Comparison of ENCODE assay signal across 8 cellular contexts in the genomic region with DNA sequence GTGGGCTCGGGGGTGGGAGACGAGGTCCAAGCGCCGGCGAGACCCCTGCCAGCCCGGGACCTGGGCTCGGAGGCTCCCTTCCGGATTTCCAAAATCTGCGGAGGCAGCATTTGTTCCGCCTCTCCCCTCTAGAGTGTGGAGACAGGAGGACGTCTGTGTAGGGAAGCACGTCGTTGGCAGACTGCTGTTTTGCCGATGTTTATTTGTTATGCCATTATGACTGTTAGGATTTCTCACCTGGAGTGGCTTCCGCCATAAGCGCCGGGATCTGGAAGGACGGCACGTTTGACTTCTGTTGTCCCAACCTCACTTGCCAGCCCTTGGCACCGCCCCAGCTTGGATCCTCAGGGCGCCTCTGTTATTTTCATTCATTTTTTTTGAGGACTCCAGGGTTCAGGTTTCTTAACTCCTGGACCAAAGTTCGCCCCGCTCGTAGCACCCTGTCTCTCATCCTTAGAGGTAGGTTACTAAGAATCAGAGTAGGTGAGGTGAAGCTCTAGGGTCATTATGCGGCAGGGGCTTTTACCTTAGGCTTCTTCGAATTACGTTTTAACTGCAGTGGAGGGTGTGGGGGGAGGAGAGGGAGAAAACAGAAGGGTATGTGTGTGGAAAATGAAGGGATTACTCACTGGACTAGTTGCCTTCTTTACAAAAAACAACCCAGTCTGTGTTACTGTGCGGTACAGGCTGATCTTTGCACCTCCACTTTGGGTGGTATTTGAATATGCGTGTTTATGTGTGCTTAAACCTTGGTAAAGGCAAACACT. TPM values are rescaled to one million over a fixed set of nuclear protein-coding genes. Genes with fewer than 3 reads are reported as not detected.
DNase-seq lines count a peak whose midpoint lies in the region; ATAC-seq and TF ChIP-seq lines count a peak whose summit lies in the region.

No MANE protein-coding gene starts in this region.

- peaks cover 5% of the 10 kb centered on the region for H3K27me3 Mint-ChIP-seq in neural progenitor cell (ENCODE audit: insufficient read depth, low read depth)

- peaks cover 3% of the 10 kb centered on the region for H3K79me2 ChIP-seq in neural progenitor cell (ENCODE audit: low read depth)

- peak overlapping the region; percentile 96 for H2AFZ ChIP-seq in neural progenitor cell (replicated peaks)

- peak overlapping the region in 6 of 11 experiments; percentile 49 to 84 (median 77); a peak in 12 of 22 replicates for H3K27ac ChIP-seq in BLaER1 treated with 17β-estradiol and CSF1 and Interleukin-3, amounts not matched to agents 10 nM and 100 nM
- H3K27ac ChIP-seq in WERI-Rb-1 (no peak overlapping the region), neural progenitor cell (no peak overlapping the region)

- H3K4me3 Mint-ChIP-seq in neural progenitor cell = peak overlapping the region; percentile 92

- DNase-seq in MG63 (peak; percentile 40), WERI-Rb-1 (peak; percentile 16), fibroblast of mammary gland (ENCODE audit: low read depth) (peak; percentile 55), neural progenitor cell (ENCODE audit: low spot score) (no peak), NCI-H1436 treated with DMSO at 0.1 percent for 48 hours (lab: John Stamatoyannopoulos, UW) (no peak)

- peak overlapping the region; percentile 44 to 94 (median 67); a peak in 21 of 22 replicates for H3K9ac ChIP-seq in BLaER1 treated with 17β-estradiol and CSF1 and Interleukin-3, amounts not matched to agents 10 nM and 100 nM
- no peak overlapping the region for H3K9ac ChIP-seq in neural progenitor cell

- no peak for TF ChIP-seq CTCF in WERI-Rb-1 (IDR thresholded peaks at IDR 0.05; ENCODE audit: low read depth, low read length)
- TF ChIP-seq CTCF in fibroblast of mammary gland (conservative IDR thresholded peaks at IDR 0.05; ENCODE audit: control insufficient read depth, insufficient read depth, low read depth, low read length) = no peak
- no peak for TF ChIP-seq CTCF in neural progenitor cell (IDR thresholded peaks at IDR 0.05)

- peak overlapping the region; percentile 37 for H3K27ac Mint-ChIP-seq in neural progenitor cell

- ATAC-seq in GM18909 (IDR thresholded peaks at IDR 0.05; ENCODE audit: poor library complexity, unreplicated experiment) (peak; percentile 20), GM18873 (IDR thresholded peaks at IDR 0.05; ENCODE audit: low FRiP score, unreplicated experiment) (no peak)

- H3K4me2 ChIP-seq in BLaER1 treated with 17β-estradiol and CSF1 and Interleukin-3, amounts not matched to agents 10 nM and 100 nM = peak overlapping the region; percentile 82 to 96 (median 89)
- peak overlapping the region; percentile 87 for H3K4me2 ChIP-seq in neural progenitor cell

- peaks cover 25% of the 10 kb centered on the region for H3F3A ChIP-seq in neural progenitor cell (ENCODE audit: low read depth)

- H3K4me3 ChIP-seq in BLaER1 treated with 17β-estradiol and CSF1 and Interleukin-3, amounts not matched to agents 10 nM and 100 nM = peak overlapping the region; percentile 54 to 100 (median 68)
- peak overlapping the region; percentile 74 for H3K4me3 ChIP-seq in MG63
- peak overlapping the region; percentile 69 for H3K4me3 ChIP-seq in WERI-Rb-1 (ENCODE audit: low read depth, low read length)
- H3K4me3 ChIP-seq in fibroblast of mammary gland (ENCODE audit: control insufficient read depth, low read depth, low read length) = peak overlapping the region; percentile 67
- H3K4me3 ChIP-seq in neural progenitor cell = peak overlapping the region; percentile 69

- H3K36me3 ChIP-seq in BLaER1 treated with 17β-estradiol and CSF1 and Interleukin-3, amounts not matched to agents 10 nM and 100 nM = peaks cover 0 to 40% (median 0%) of the 10 kb centered on the region in 11 experiments; a peak in 8 of 22 replicates
- H3K36me3 ChIP-seq in MG63 (no peaks in the 10 kb centered on the region), WERI-Rb-1 (no peaks in the 10 kb centered on the region), neural progenitor cell (no peaks in the 10 kb centered on the region)

- H3K36me3 Mint-ChIP-seq in neural progenitor cell = peaks cover 5% of the 10 kb centered on the region

- peaks cover 0 to 34% (median 0%) of the 10 kb centered on the region in 11 experiments; a peak in 4 of 22 replicates for H4K20me1 ChIP-seq in BLaER1 treated with 17β-estradiol and CSF1 and Interleukin-3, amounts not matched to agents 10 nM and 100 nM
- H4K20me1 ChIP-seq in neural progenitor cell (ENCODE audit: low read depth) = no peaks in the 10 kb centered on the region

- H3K4me1 ChIP-seq in BLaER1 treated with 17β-estradiol and CSF1 and Interleukin-3, amounts not matched to agents 10 nM and 100 nM = peaks cover 0 to 40% (median 16%) of the 10 kb centered on the region in 10 experiments; a peak in 18 of 20 replicates
- H3K4me1 ChIP-seq in neural progenitor cell = no peaks in the 10 kb centered on the region

- peaks cover 8 to 35% (median 16%) of the 10 kb centered on the region in 11 experiments for H3K9me3 ChIP-seq in BLaER1 treated with 17β-estradiol and CSF1 and Interleukin-3, amounts not matched to agents 10 nM and 100 nM (replicated peaks in 1 of 11)
- no peaks in the 10 kb centered on the region for H3K9me3 ChIP-seq in MG63
- no peaks in the 10 kb centered on the region for H3K9me3 ChIP-seq in WERI-Rb-1 (ENCODE audit: severe bottlenecking)
- no peaks in the 10 kb centered on the region for H3K9me3 ChIP-seq in neural progenitor cell (ENCODE audit: low read depth)

- H3K27me3 ChIP-seq in BLaER1 treated with 17β-estradiol and CSF1 and Interleukin-3, amounts not matched to agents 10 nM and 100 nM = peaks cover 0 to 49% (median 48%) of the 10 kb centered on the region in 11 experiments; a peak in 20 of 22 replicates
- H3K27me3 ChIP-seq in MG63 = no peaks in the 10 kb centered on the region
- H3K27me3 ChIP-seq in WERI-Rb-1 (ENCODE audit: insufficient read depth, low read depth, severe bottlenecking) = no peaks in the 10 kb centered on the region
- peaks cover 10% of the 10 kb centered on the region for H3K27me3 ChIP-seq in neural progenitor cell

- H3K4me1 Mint-ChIP-seq in neural progenitor cell = peaks cover 18% of the 10 kb centered on the region

- no peaks in the 10 kb centered on the region for H3K9me3 Mint-ChIP-seq in neural progenitor cell

RNA-seq across cellular contexts. Expression of gene PYGL, which starts 0.5 kb away (rescaled TPM):
- 0.63 and 2.3 TPM in 2 replicates for total RNA-seq in MG63 (2014; rRNA removed; shearing (Covaris generic); ENCODE audit: low replicate concordance)
- 63.0 and 63.5 TPM in 2 replicates for total RNA-seq in neural progenitor cell (ENCODE audit: low replicate concordance)

Comparison
In these comparisons a context has a peak if more than half of its experiments do, and no peak if none do; other contexts are left out.
1. H3K27ac ChIP-seq: peak in BLaER1 treated with 17β-estradiol and CSF1 and Interleukin-3, amounts not matched to agents 10 nM and 100 nM (6 of 11); none in WERI-Rb-1 (single experiment) and neural progenitor cell (single experiment).
2. DNase-seq: peak in MG63 (single experiment), WERI-Rb-1 (single experiment) and fibroblast of mammary gland (single experiment); none in neural progenitor cell (single experiment) and NCI-H1436 treated with DMSO at 0.1 percent for 48 hours (single experiment).
3. RNA of gene PYGL, which starts 0.5 kb away (total RNA-seq): 63.0 to 63.5 TPM in neural progenitor cell; 0.63 to 2.3 TPM in MG63; every median in the first group is over 10 times any median in the second.
4. Peak in every context shown above with its lines, with median percentiles within 50 percentile points of each other: H3K4me3 ChIP-seq.